9 cellular contexts compared by ENCODE assay signal in genomic region chr5:157387683-157388093, GRCh38.
A peak's percentile ranks its signal among the peaks of the same experiment; 100 is the strongest.
DNase-seq lines count a peak whose midpoint lies in the region; ATAC-seq, FAIRE-seq and TF ChIP-seq lines count a peak whose summit lies in the region.
"Had no signal": no experiment of that assay in that cellular context is flagged by ENCODE, and none has a peak within 500 bp of the region (broad histone marks: within the 10 kb centered on the region; RNA-seq: fewer than 3 reads in every experiment).

No MANE protein-coding gene starts in this region.

- H3K9me3 Mint-ChIP-seq in T-helper 2 cell treated with Interferon-gamma antibody and Interleukin-4, amounts not matched to agents 5 μg/mL and 100 μg/mL, for 36 hours, result no peaks in the 10 kb centered on the region

- peak overlapping the region; percentile 55 for H3K27ac Mint-ChIP-seq in T-helper 2 cell treated with Interferon-gamma antibody and Interleukin-4, amounts not matched to agents 5 μg/mL and 100 μg/mL, for 36 hours

- TF ChIP-seq POLR2A in GM12891 (IDR thresholded peaks at IDR 0.05; ENCODE audit: low read depth, low read length), result no peak

- peaks cover 11% of the 10 kb centered on the region for H3K4me1 Mint-ChIP-seq in T-helper 2 cell treated with Interferon-gamma antibody and Interleukin-4, amounts not matched to agents 5 μg/mL and 100 μg/mL, for 36 hours (ENCODE audit: low read depth)

- H3K27me3 ChIP-seq in left lung (no peaks in the 10 kb centered on the region), thoracic aorta (replicated peaks; ENCODE audit: insufficient read depth) (no peaks in the 10 kb centered on the region), upper lobe of right lung (no peaks in the 10 kb centered on the region)
- H3K27me3 ChIP-seq: BLaER1 had no signal

- no peaks in the 10 kb centered on the region for H3K27me3 Mint-ChIP-seq in T-helper 2 cell treated with Interferon-gamma antibody and Interleukin-4, amounts not matched to agents 5 μg/mL and 100 μg/mL, for 36 hours (ENCODE audit: low read depth)

- DNase-seq in T-helper 2 cell treated with Interferon-gamma antibody and Interleukin-4, amounts not matched to agents 5 μg/mL and 100 μg/mL, for 36 hours (ENCODE audit: low spot score), result no peak
- no peak for DNase-seq in T-helper 2 cell
- peak; percentile 96 for DNase-seq in astrocyte of the spinal cord (ENCODE audit: low read depth, low spot score)
- DNase-seq in left lung, result no peak
- peak; percentile 49 for DNase-seq in thoracic aorta (ENCODE audit: low spot score)
- DNase-seq in upper lobe of right lung, result no peak
- no peak for DNase-seq in GM12891 (ENCODE audit: insufficient read length, low spot score)

- peaks cover 70% of the 10 kb centered on the region for H3K36me3 Mint-ChIP-seq in T-helper 2 cell treated with Interferon-gamma antibody and Interleukin-4, amounts not matched to agents 5 μg/mL and 100 μg/mL, for 36 hours (ENCODE audit: low read depth)

- no peaks in the 10 kb centered on the region for H3K9me3 ChIP-seq in left lung
- no peaks in the 10 kb centered on the region for H3K9me3 ChIP-seq in thoracic aorta
- H3K9me3 ChIP-seq in upper lobe of right lung, result no peaks in the 10 kb centered on the region
- H3K9me3 ChIP-seq: BLaER1 had no signal

- H3K36me3 ChIP-seq in left lung, result peaks cover 0 to 82% of the 10 kb centered on the region in 2 donors
- no peaks in the 10 kb centered on the region for H3K36me3 ChIP-seq in thoracic aorta
- H3K36me3 ChIP-seq in upper lobe of right lung, result peaks cover 16% of the 10 kb centered on the region

- peak overlapping the region in 1 of 2 donors; percentile 10 for H3K27ac ChIP-seq in left lung
- peak overlapping the region; percentile 77 to 95 for H3K27ac ChIP-seq in thoracic aorta
- no peak overlapping the region for H3K27ac ChIP-seq in upper lobe of right lung
- H3K27ac ChIP-seq: BLaER1 had no signal

- TF ChIP-seq CTCF in astrocyte of the spinal cord (IDR thresholded peaks at IDR 0.05; ENCODE audit: low read depth, low read length) (no peak), left lung (IDR thresholded peaks at IDR 0.05) (no peak), thoracic aorta (IDR thresholded peaks at IDR 0.05) (no peak), upper lobe of right lung (IDR thresholded peaks at IDR 0.05) (no peak)

- in situ Hi-C loops in astrocyte of the spinal cord (cut with HindIII; ENCODE audit: low sequenced_read_pairs), result no loop called here

- FAIRE-seq in GM12891 (lab: Jason Lieb, UNC), result no peak

- no peak overlapping the region for H3K4me3 Mint-ChIP-seq in T-helper 2 cell treated with Interferon-gamma antibody and Interleukin-4, amounts not matched to agents 5 μg/mL and 100 μg/mL, for 36 hours

- H3K4me1 ChIP-seq in left lung (no peaks in the 10 kb centered on the region), thoracic aorta (ENCODE audit: control insufficient read depth in 1 of 2, low read depth in 2 of 2) (peaks cover 14 to 65% of the 10 kb centered on the region in 2 donors), upper lobe of right lung (no peaks in the 10 kb centered on the region)
- H3K4me1 ChIP-seq: BLaER1 had no signal

- peak; percentile 32 for ATAC-seq in left lung
- peak; percentile 70 for ATAC-seq in thoracic aorta (ENCODE audit: insufficient number of reproducible peaks, low FRiP score, low read depth)
- no peak for ATAC-seq in upper lobe of right lung
- no peak for ATAC-seq in HG03439 (IDR thresholded peaks at IDR 0.05; ENCODE audit: unreplicated experiment)

- intact Hi-C loops in left lung (cut with DNase I) (no loop called here), upper lobe of right lung (cut with DNase I) (no loop called here)

- H3K4me3 ChIP-seq in astrocyte of the spinal cord (ENCODE audit: low read depth, low read length), result no peak overlapping the region
- H3K4me3 ChIP-seq in left lung, result no peak overlapping the region
- no peak overlapping the region for H3K4me3 ChIP-seq in thoracic aorta
- H3K4me3 ChIP-seq in upper lobe of right lung, result no peak overlapping the region
- H3K4me3 ChIP-seq: BLaER1 had no signal

TF ChIP-seq in GM12891, 5 proteins besides CTCF, POLR2A, EP300 and RAD21:
- TF ChIP-seq POLR2AphosphoS5 (IDR thresholded peaks at IDR 0.05; ENCODE audit: low read depth, low read length), result no peak
- no peak for TF ChIP-seq SPI1 (IDR thresholded peaks at IDR 0.05; ENCODE audit: low read depth, low read length)
- TF ChIP-seq POU2F2 (IDR thresholded peaks at IDR 0.05; ENCODE audit: low read depth, low read length), result no peak
- TF ChIP-seq PAX5 (IDR thresholded peaks at IDR 0.05; ENCODE audit: insufficient read depth, low read length, severe bottlenecking), result no peak
- no peak for TF ChIP-seq TAF1 (IDR thresholded peaks at IDR 0.05; ENCODE audit: low read depth, low read length)

Comparison
In these comparisons a context has a peak if more than half of its experiments do, and no peak if none do; other contexts are left out.
1. DNase-seq: peak in astrocyte of the spinal cord (single experiment) and thoracic aorta (single experiment); none in T-helper 2 cell treated with Interferon-gamma antibody and Interleukin-4, amounts not matched to agents 5 μg/mL and 100 μg/mL, for 36 hours (single experiment), T-helper 2 cell (0 of 5), left lung (0 of 2), upper lobe of right lung (single experiment) and GM12891 (single experiment).
2. ATAC-seq: peak in left lung (single experiment) and thoracic aorta (single experiment); none in upper lobe of right lung (single experiment) and HG03439 (single experiment).